ENCODE assay signal across 15 cellular contexts in genomic region chr11:131924446-131925240, GRCh38.
DNase-seq lines count a peak whose midpoint lies in the region; ATAC-seq and TF ChIP-seq lines count a peak whose summit lies in the region.
"Had no signal": no experiment of that assay in that cellular context is flagged by ENCODE, and none has a peak within 500 bp of the region (broad histone marks: within the 10 kb centered on the region; RNA-seq: fewer than 3 reads in every experiment).

No MANE protein-coding gene starts in this region.

- no peak for TF ChIP-seq CTCF in left lung (IDR thresholded peaks at IDR 0.05)

- H3K9me3 ChIP-seq in MG63 (no peaks in the 10 kb centered on the region), left lung (no peaks in the 10 kb centered on the region)
- H3K9me3 ChIP-seq: BE2C, gastroesophageal sphincter had no signal

- H3K4me3 ChIP-seq in MG63 (no peak overlapping the region), left lung (no peak overlapping the region)
- H3K4me3 ChIP-seq: gastroesophageal sphincter had no signal

- no peaks in the 10 kb centered on the region for H3K36me3 Mint-ChIP-seq in stimulated activated effector memory CD8-positive, alpha-beta T cell treated with anti-CD3 and anti-CD28 coated beads, Interleukin-12 subunit alpha, Interleukin-12 subunit beta, amount 100 ng/mL, for 72 hours
- H3K36me3 Mint-ChIP-seq: natural killer cell had no signal

- intact Hi-C loops in left lung (cut with DNase I), result no loop called here

- no peaks in the 10 kb centered on the region for H3K4me1 Mint-ChIP-seq in stimulated activated effector memory CD8-positive, alpha-beta T cell treated with anti-CD3 and anti-CD28 coated beads, Interleukin-12 subunit alpha, Interleukin-12 subunit beta, amount 100 ng/mL, for 72 hours
- H3K4me1 Mint-ChIP-seq: natural killer cell; stimulated activated naive CD8-positive, alpha-beta T cell treated with anti-CD3 and anti-CD28 coated beads, Interleukin-15, amount 100 ng/mL, for 72 hours had no signal

- H3K27me3 ChIP-seq in MG63 (no peaks in the 10 kb centered on the region), left lung (no peaks in the 10 kb centered on the region)
- H3K27me3 ChIP-seq: BE2C, gastroesophageal sphincter had no signal

- ATAC-seq in left lung, result no peak
- no peak for ATAC-seq in stimulated activated effector memory CD8-positive, alpha-beta T cell treated with anti-CD3 and anti-CD28 coated beads, Interleukin-12 subunit alpha, Interleukin-12 subunit beta, amount 100 ng/mL, for 72 hours
- ATAC-seq: gastroesophageal sphincter; natural killer cell; stimulated activated naive CD8-positive, alpha-beta T cell treated with anti-CD3 and anti-CD28 coated beads, Interleukin-15, amount 100 ng/mL, for 72 hours had no signal

- DNase-seq in ELR (ENCODE audit: low read depth) (peak; percentile 61), MG63 (peak; percentile 35), dermis microvascular lymphatic vessel endothelial cell (ENCODE audit: low read depth in 2 of 2) (peak; percentile 19 to 28), lung microvascular endothelial cell (ENCODE audit: low read depth in 2 of 2) (peak; percentile 34 to 62), left lung (no peak), NCI-H526 treated with DMSO at 0.1 percent for 48 hours (lab: John Stamatoyannopoulos, UW) (no peak), GM19240 (ENCODE audit: insufficient read length, low spot score) (no peak)
- no peak for DNase-seq in stimulated activated effector memory CD8-positive, alpha-beta T cell treated with anti-CD3 and anti-CD28 coated beads, Interleukin-12 subunit alpha, Interleukin-12 subunit beta, amount 100 ng/mL, for 72 hours (ENCODE audit: low spot score in 2 of 2)
- DNase-seq: activated naive CD4-positive, alpha-beta T cell treated with anti-CD3 and anti-CD28 coated beads, Interleukin-2, amount 50 U/mL, for 16 hours; BE2C; kidney; natural killer cell; stimulated activated naive CD8-positive, alpha-beta T cell treated with anti-CD3 and anti-CD28 coated beads, Interleukin-15, amount 100 ng/mL, for 72 hours; WERI-Rb-1 had no signal

- H3K36me3 ChIP-seq in MG63, result no peaks in the 10 kb centered on the region
- no peaks in the 10 kb centered on the region for H3K36me3 ChIP-seq in left lung
- H3K36me3 ChIP-seq: BE2C, gastroesophageal sphincter, WERI-Rb-1 had no signal

- no peak overlapping the region for H3K27ac ChIP-seq in left lung
- H3K27ac ChIP-seq: WERI-Rb-1 had no signal

- H3K9me3 Mint-ChIP-seq in stimulated activated effector memory CD8-positive, alpha-beta T cell treated with anti-CD3 and anti-CD28 coated beads, Interleukin-12 subunit alpha, Interleukin-12 subunit beta, amount 100 ng/mL, for 72 hours, result peaks cover 3% of the 10 kb centered on the region
- H3K9me3 Mint-ChIP-seq: stimulated activated naive CD8-positive, alpha-beta T cell treated with anti-CD3 and anti-CD28 coated beads, Interleukin-15, amount 100 ng/mL, for 72 hours had no signal

- no peak overlapping the region for H3K27ac Mint-ChIP-seq in stimulated activated effector memory CD8-positive, alpha-beta T cell treated with anti-CD3 and anti-CD28 coated beads, Interleukin-12 subunit alpha, Interleukin-12 subunit beta, amount 100 ng/mL, for 72 hours
- H3K27ac Mint-ChIP-seq: natural killer cell; stimulated activated naive CD8-positive, alpha-beta T cell treated with anti-CD3 and anti-CD28 coated beads, Interleukin-15, amount 100 ng/mL, for 72 hours had no signal

- no peak overlapping the region for H3K4me3 Mint-ChIP-seq in stimulated activated effector memory CD8-positive, alpha-beta T cell treated with anti-CD3 and anti-CD28 coated beads, Interleukin-12 subunit alpha, Interleukin-12 subunit beta, amount 100 ng/mL, for 72 hours
- H3K4me3 Mint-ChIP-seq: natural killer cell; stimulated activated naive CD8-positive, alpha-beta T cell treated with anti-CD3 and anti-CD28 coated beads, Interleukin-15, amount 100 ng/mL, for 72 hours had no signal

- H3K4me1 ChIP-seq in left lung, result no peaks in the 10 kb centered on the region
- H3K4me1 ChIP-seq: BE2C had no signal

Comparison
In these comparisons a context has a peak if more than half of its experiments do, and no peak if none do; other contexts are left out.
1. DNase-seq: peak in ELR (single experiment), MG63 (single experiment), dermis microvascular lymphatic vessel endothelial cell (2 of 2) and lung microvascular endothelial cell (2 of 2); none in left lung (0 of 2), NCI-H526 treated with DMSO at 0.1 percent for 48 hours (single experiment), GM19240 (single experiment) and stimulated activated effector memory CD8-positive, alpha-beta T cell treated with anti-CD3 and anti-CD28 coated beads, Interleukin-12 subunit alpha, Interleukin-12 subunit beta, amount 100 ng/mL, for 72 hours (0 of 2).